ENCODE assay signal across 8 cellular contexts in genomic region chr21:41112740-41113692, GRCh38. TPM values are rescaled to one million over a fixed set of nuclear protein-coding genes. Genes with fewer than 3 reads are reported as not detected.
DNase-seq lines count a peak whose midpoint lies in the region; ATAC-seq lines count a peak whose summit lies in the region.

No MANE protein-coding gene starts in this region.

- no peak for ATAC-seq in HG03457 (IDR thresholded peaks at IDR 0.05; ENCODE audit: unreplicated experiment)

- intact Hi-C loops in activated T-helper 1 cell treated with anti-CD3 and anti-CD28 coated beads, Interleukin-12 subunit alpha, Interleukin-12 subunit beta, Interleukin-2, Interleukin-4 antibody, amounts not matched to agents 30 ng/mL and 10 ng/mL and 1 ng/mL, durations not matched to agents 14 hours and 24 hours and 36 hours (cut with micrococcal nuclease) = no loop called here

- H3K9ac ChIP-seq in GM23248 = peak overlapping the region; percentile 52

- 24 to 26% methylated on average over 14 of the region's 14 CpGs for WGBS in GM23248 (ENCODE audit: low coverage in 1 of 2, low lambda C conversion rate in 2 of 2, missing lambda C conversion rate in 2 of 2), 2 experiments
- WGBS in thymus = 20% methylated on average over 14 of the region's 14 CpGs

- H3K9me3 ChIP-seq in GM23248 (ENCODE audit: low read depth) (no peaks in the 10 kb centered on the region), thymus (ENCODE audit: control insufficient read depth) (no peaks in the 10 kb centered on the region)

- H3K4me1 ChIP-seq in GM23248 (ENCODE audit: insufficient read depth) (peaks cover 13% of the 10 kb centered on the region), thymus (ENCODE audit: control insufficient read depth, insufficient read depth, low read length) (no peaks in the 10 kb centered on the region)

- no peaks in the 10 kb centered on the region for H3K79me2 ChIP-seq in GM23248 (ENCODE audit: insufficient read depth)

- H3K27ac ChIP-seq in GM23248 = peak overlapping the region; percentile 51
- H3K27ac ChIP-seq in thymus (ENCODE audit: low read depth) = peak overlapping the region; percentile 56

- no peaks in the 10 kb centered on the region for H4K20me1 ChIP-seq in GM23248 (ENCODE audit: insufficient read depth)

- H3K4me1 Mint-ChIP-seq in activated T-helper 1 cell treated with anti-CD3 and anti-CD28 coated beads, Interleukin-12 subunit alpha, Interleukin-12 subunit beta, Interleukin-2, Interleukin-4 antibody, amounts not matched to agents 30 ng/mL and 10 ng/mL and 1 ng/mL, durations not matched to agents 14 hours and 24 hours and 36 hours (ENCODE audit: low read depth) = no peaks in the 10 kb centered on the region
- peaks cover 22 to 26% of the 10 kb centered on the region in 2 donors for H3K4me1 Mint-ChIP-seq in immature natural killer cell

- peak overlapping the region; percentile 71 for H3K4me3 ChIP-seq in GM23248
- H3K4me3 ChIP-seq in thymus (ENCODE audit: low read length) = peak overlapping the region; percentile 35

- H3K4me3 Mint-ChIP-seq in activated T-helper 1 cell treated with anti-CD3 and anti-CD28 coated beads, Interleukin-12 subunit alpha, Interleukin-12 subunit beta, Interleukin-2, Interleukin-4 antibody, amounts not matched to agents 30 ng/mL and 10 ng/mL and 1 ng/mL, durations not matched to agents 14 hours and 24 hours and 36 hours = peak overlapping the region; percentile 6
- H3K4me3 Mint-ChIP-seq in immature natural killer cell = peak overlapping the region; percentile 67 to 85 (median 75)

- peak overlapping the region; percentile 92 for H2AFZ ChIP-seq in GM23248

- DNase-seq in A172 (ENCODE audit: low spot score) = peak; percentile 100
- DNase-seq in GM23248 = peak; percentile 92
- DNase-seq in activated T-helper 1 cell treated with anti-CD3 and anti-CD28 coated beads, Interleukin-12 subunit alpha, Interleukin-12 subunit beta, Interleukin-2, Interleukin-4 antibody, amounts not matched to agents 30 ng/mL and 10 ng/mL and 1 ng/mL, durations not matched to agents 14 hours and 24 hours and 36 hours (ENCODE audit: low spot score) = no peak
- DNase-seq in immature natural killer cell = peak in 1 of 3 donors; percentile 9
- no peak for DNase-seq in DMS114 treated with DMSO at 0.1 percent for 48 hours (lab: John Stamatoyannopoulos, UW; ENCODE audit: unreplicated experiment)
- DNase-seq in NCI-H446 (lab: John Stamatoyannopoulos, UW) = no peak

- H3K36me3 ChIP-seq in GM23248 (ENCODE audit: low read depth) (no peaks in the 10 kb centered on the region), thymus (ENCODE audit: control insufficient read depth, insufficient read depth) (no peaks in the 10 kb centered on the region)

- H3K27me3 ChIP-seq in GM23248 (replicated peaks; ENCODE audit: insufficient read depth) = no peaks in the 10 kb centered on the region
- no peaks in the 10 kb centered on the region for H3K27me3 ChIP-seq in thymus (ENCODE audit: control insufficient read depth, insufficient read depth)

- H3K27me3 Mint-ChIP-seq in activated T-helper 1 cell treated with anti-CD3 and anti-CD28 coated beads, Interleukin-12 subunit alpha, Interleukin-12 subunit beta, Interleukin-2, Interleukin-4 antibody, amounts not matched to agents 30 ng/mL and 10 ng/mL and 1 ng/mL, durations not matched to agents 14 hours and 24 hours and 36 hours (ENCODE audit: insufficient read depth) = peaks cover 7% of the 10 kb centered on the region
- peaks cover 5 to 6% (median 6%) of the 10 kb centered on the region in 3 donors for H3K27me3 Mint-ChIP-seq in immature natural killer cell (ENCODE audit: low read depth in 3 of 3)

- H3K4me2 ChIP-seq in GM23248 (ENCODE audit: unreplicated experiment) = peak overlapping the region; percentile 85

- H3K9me3 Mint-ChIP-seq in activated T-helper 1 cell treated with anti-CD3 and anti-CD28 coated beads, Interleukin-12 subunit alpha, Interleukin-12 subunit beta, Interleukin-2, Interleukin-4 antibody, amounts not matched to agents 30 ng/mL and 10 ng/mL and 1 ng/mL, durations not matched to agents 14 hours and 24 hours and 36 hours = no peaks in the 10 kb centered on the region
- H3K9me3 Mint-ChIP-seq in immature natural killer cell = peaks cover 0 to 2% (median 0%) of the 10 kb centered on the region in 6 donors

- H3K27ac Mint-ChIP-seq in activated T-helper 1 cell treated with anti-CD3 and anti-CD28 coated beads, Interleukin-12 subunit alpha, Interleukin-12 subunit beta, Interleukin-2, Interleukin-4 antibody, amounts not matched to agents 30 ng/mL and 10 ng/mL and 1 ng/mL, durations not matched to agents 14 hours and 24 hours and 36 hours = no peak overlapping the region
- H3K27ac Mint-ChIP-seq in immature natural killer cell = peak overlapping the region; percentile 23 to 75 (median 62)

- H3F3A ChIP-seq in GM23248 (ENCODE audit: insufficient read depth) = peaks cover 5% of the 10 kb centered on the region; the same call in 1 of the 2 replicates

- in situ Hi-C loops in GM23248 (cut with MboI) = no loop called here

- no peaks in the 10 kb centered on the region for H3K9me2 ChIP-seq in GM23248 (ENCODE audit: insufficient read depth)

- no peaks in the 10 kb centered on the region for H3K36me3 Mint-ChIP-seq in activated T-helper 1 cell treated with anti-CD3 and anti-CD28 coated beads, Interleukin-12 subunit alpha, Interleukin-12 subunit beta, Interleukin-2, Interleukin-4 antibody, amounts not matched to agents 30 ng/mL and 10 ng/mL and 1 ng/mL, durations not matched to agents 14 hours and 24 hours and 36 hours (ENCODE audit: low read depth)
- H3K36me3 Mint-ChIP-seq in immature natural killer cell = no peaks in the 10 kb centered on the region

RNA-seq across cellular contexts. Expression of gene BACE2, which starts 54.9 kb away (rescaled TPM):
- total RNA-seq in A172 (2014; rRNA removed; shearing (Covaris generic)) = 46.6 and 51.7 TPM in 2 replicates
- 77.8 and 97.8 TPM in 2 replicates for total RNA-seq in GM23248 (2014; rRNA removed; shearing (Covaris generic))
- polyA plus RNA-seq in GM23248 (2016; fragmentation: Nextera tagmentation; extraction: Ambion mirVana) = 67.0 and 69.5 TPM in 2 replicates
- total RNA-seq in activated T-helper 1 cell treated with anti-CD3 and anti-CD28 coated beads, Interleukin-12 subunit alpha, Interleukin-12 subunit beta, Interleukin-2, Interleukin-4 antibody, amounts not matched to agents 30 ng/mL and 10 ng/mL and 1 ng/mL, durations not matched to agents 14 hours and 24 hours and 36 hours = 0.81 and 1.8 TPM in 2 replicates
- polyA plus RNA-seq in immature natural killer cell = 1 to 10 TPM in 1 of 3 donors, under 1 TPM in 1, not detected in 1; 0.82 to 2.1 TPM
- 17.6 TPM for polyA plus RNA-seq in thymus

Comparison
In these comparisons a context has a peak if more than half of its experiments do, and no peak if none do; other contexts are left out.
1. DNase-seq: peak in A172 (single experiment) and GM23248 (single experiment); none in activated T-helper 1 cell treated with anti-CD3 and anti-CD28 coated beads, Interleukin-12 subunit alpha, Interleukin-12 subunit beta, Interleukin-2, Interleukin-4 antibody, amounts not matched to agents 30 ng/mL and 10 ng/mL and 1 ng/mL, durations not matched to agents 14 hours and 24 hours and 36 hours (single experiment), DMS114 treated with DMSO at 0.1 percent for 48 hours (single experiment) and NCI-H446 (0 of 2).
2. RNA of gene BACE2, which starts 54.9 kb away (total RNA-seq): 77.8 to 97.8 TPM in GM23248 and 46.6 to 51.7 TPM in A172; 0.81 to 1.8 TPM in activated T-helper 1 cell treated with anti-CD3 and anti-CD28 coated beads, Interleukin-12 subunit alpha, Interleukin-12 subunit beta, Interleukin-2, Interleukin-4 antibody, amounts not matched to agents 30 ng/mL and 10 ng/mL and 1 ng/mL, durations not matched to agents 14 hours and 24 hours and 36 hours; every median in the first group is over 10 times any median in the second.